In genomic region chr6:118895241-118895561, GRCh38 we compare ENCODE assay signal across 8 cellular contexts. TPM values are rescaled to one million over a fixed set of nuclear protein-coding genes. Genes with fewer than 3 reads are reported as not detected.
DNase-seq lines count a peak whose midpoint lies in the region; TF ChIP-seq lines count a peak whose summit lies in the region.

No MANE protein-coding gene starts in this region.

- H3K9ac ChIP-seq in HUES6 (ENCODE audit: low read length) = peak overlapping the region; percentile 97
- H3K9ac ChIP-seq in mammary epithelial cell (ENCODE audit: insufficient read depth, low read length) = peak overlapping the region; percentile 90
- H3K9ac ChIP-seq in mucosa of stomach (ENCODE audit: low read length) = peak overlapping the region; percentile 85

- in situ Hi-C loops in mammary epithelial cell (cut with MboI; ENCODE audit: low sequenced_read_pairs in 2 of 2) = no loop called here

- H3K4me2 ChIP-seq in mammary epithelial cell (ENCODE audit: insufficient read depth, low read depth, low read length) = peak overlapping the region; percentile 87

- WGBS in mammary epithelial cell (ENCODE audit: low coverage, missing lambda C conversion rate) = 4% methylated on average over 13 of the region's 14 CpGs

- dilution Hi-C loops in mammary epithelial cell (cut with HindIII; ENCODE audit: low sequenced_read_pairs) = no loop called here

- H3K36me3 ChIP-seq in HUES6 (ENCODE audit: control insufficient read depth, insufficient read depth, low read length) (peaks cover 16% of the 10 kb centered on the region), mammary epithelial cell (ENCODE audit: insufficient read depth, low read length) (peaks cover 11% of the 10 kb centered on the region), mucosa of stomach (ENCODE audit: control insufficient read depth, insufficient read depth, low read length) (no peaks in the 10 kb centered on the region)

- peak overlapping the region; percentile 97 for H3K27ac ChIP-seq in HUES6 (ENCODE audit: low read depth, low read length)
- peak overlapping the region; percentile 89 for H3K27ac ChIP-seq in mammary epithelial cell (ENCODE audit: insufficient read depth, low read depth, low read length)

- intact Hi-C loops in mammary epithelial cell (cut with micrococcal nuclease) = loop anchor here (2.0 kb wide), 2 partner anchors 40 to 610 kb away; partner anchors contain the start of gene MCM9

- no peaks in the 10 kb centered on the region for H4K20me1 ChIP-seq in mammary epithelial cell (ENCODE audit: insufficient read depth, low read length)

- H3K79me2 ChIP-seq in mammary epithelial cell (ENCODE audit: insufficient read depth, low read length) = peaks cover 76% of the 10 kb centered on the region

- H3K27me3 ChIP-seq in HUES6 (ENCODE audit: control insufficient read depth, insufficient read depth, low read length) (no peaks in the 10 kb centered on the region), mammary epithelial cell (ENCODE audit: insufficient read depth, low read length) (no peaks in the 10 kb centered on the region), mucosa of stomach (ENCODE audit: control insufficient read depth, insufficient read depth, low read length) (no peaks in the 10 kb centered on the region)

- no peak for DNase-seq in AG09309 (ENCODE audit: low read depth)
- DNase-seq in mammary epithelial cell = no peak
- DNase-seq in NCI-H187 (lab: John Stamatoyannopoulos, UW) = no peak
- no peak for DNase-seq in DMS153 (lab: John Stamatoyannopoulos, UW)
- DNase-seq in NCI-H2107 (lab: John Stamatoyannopoulos, UW) = no peak
- no peak for DNase-seq in activated effector memory CD4-positive, alpha-beta T cell treated with Interleukin-2 at 50 U/mL for 16 hours

- H3K4me3 ChIP-seq in AG09309 (ENCODE audit: control insufficient read depth, low read depth, low read length) (peak overlapping the region; percentile 51), HUES6 (ENCODE audit: low read depth, low read length) (peak overlapping the region; percentile 92), mammary epithelial cell (replicated peaks in 1 of 3; ENCODE audit: insufficient read depth in 1 of 3, low read depth in 2 of 3, low read length in 3 of 3) (peak overlapping the region; percentile 82 to 99 (median 97)), mucosa of stomach (ENCODE audit: low read length) (peak overlapping the region; percentile 76)

- CTCF ChIA-PET in mammary epithelial cell (lab: Charles Lee; ENCODE audit: low non-redundant PET) = no interaction called here

- TF ChIP-seq CTCF in AG09309 (IDR thresholded peaks at IDR 0.05; ENCODE audit: control insufficient read depth, insufficient read depth, low read depth, low read length, missing control alignments) (no peak), mammary epithelial cell (conservative IDR thresholded peaks at IDR 0.05 in 1 of 2, IDR thresholded peaks at IDR 0.05 in 1 of 2; ENCODE audit: extremely low read depth in 1 of 2, insufficient read depth in 1 of 2, low read depth in 1 of 2, low read length in 2 of 2) (no peak)

- BruUV-seq in mammary epithelial cell (replicated peaks; lab: Mats Ljungman, UMichigan) = no TSS peak

- no peaks in the 10 kb centered on the region for H3K9me3 ChIP-seq in HUES6 (ENCODE audit: control insufficient read depth, insufficient read depth, low read depth, low read length)
- H3K9me3 ChIP-seq in mammary epithelial cell (replicated peaks; ENCODE audit: insufficient read depth, low read length) = no peaks in the 10 kb centered on the region
- H3K9me3 ChIP-seq in mucosa of stomach (ENCODE audit: control insufficient read depth, low read length) = no peaks in the 10 kb centered on the region

- H3K4me1 ChIP-seq in HUES6 (ENCODE audit: control insufficient read depth, insufficient read depth, low read length) (peaks cover 35% of the 10 kb centered on the region), mammary epithelial cell (ENCODE audit: insufficient read depth, low read length) (peaks cover 22% of the 10 kb centered on the region), mucosa of stomach (ENCODE audit: control insufficient read depth, insufficient read depth, low read length) (peaks cover 10% of the 10 kb centered on the region)

- peak overlapping the region; percentile 74 for H2AFZ ChIP-seq in mammary epithelial cell (ENCODE audit: low read depth, low read length)

RNA-seq across cellular contexts. Expression of gene ASF1A, which starts 1.2 kb away (rescaled TPM):
- 10 to 100 TPM; 19.8 to 29.0 TPM for total RNA-seq in mammary epithelial cell
- polyA plus RNA-seq in mammary epithelial cell = 7.9 TPM
- 3.1 TPM for polyA minus RNA-seq in mammary epithelial cell

RNA-seq across cellular contexts. Expression of gene MCM9, which starts 39.8 kb away (rescaled TPM):
- 10 to 100 TPM; 12.3 to 15.2 TPM for total RNA-seq in mammary epithelial cell
- polyA plus RNA-seq in mammary epithelial cell = 1.2 TPM
- 9.8 TPM for polyA minus RNA-seq in mammary epithelial cell
